ENCODE assay signal across 9 cellular contexts in genomic region chr2:20052229-20052871, GRCh38. TPM values are rescaled to one million over a fixed set of nuclear protein-coding genes. Genes with fewer than 3 reads are reported as not detected.
DNase-seq lines count a peak whose midpoint lies in the region; ATAC-seq, FAIRE-seq and TF ChIP-seq lines count a peak whose summit lies in the region.
"Had no signal": no experiment of that assay in that cellular context is flagged by ENCODE, and none has a peak within 500 bp of the region (broad histone marks: within the 10 kb centered on the region; RNA-seq: fewer than 3 reads in every experiment).

No MANE protein-coding gene starts in this region.

- H3K36me3 ChIP-seq in kidney (ENCODE audit: control insufficient read depth in 1 of 2, insufficient read depth in 2 of 2, low read length in 2 of 2) = no peaks in the 10 kb centered on the region

- peaks cover 18% of the 10 kb centered on the region for H3K4me1 Mint-ChIP-seq in type B pancreatic cell (ENCODE audit: unreplicated experiment)

- no peaks in the 10 kb centered on the region for H3K9me3 ChIP-seq in kidney (ENCODE audit: control insufficient read depth in 1 of 2, low read length in 2 of 2)

- DNase-seq in NCI-H2227 treated with DMSO at 0.1 percent for 48 hours (lab: John Stamatoyannopoulos, UW) (peak; percentile 52), NCI-H2227 (lab: John Stamatoyannopoulos, UW; ENCODE audit: unreplicated experiment) (no peak), SW480 (ENCODE audit: low spot score) (peak; percentile 80), kidney (no peak), type B pancreatic cell (ENCODE audit: extremely low spot score, unreplicated experiment) (no peak), hepatic stellate cell (ENCODE audit: low spot score) (no peak)

- no peak overlapping the region for H3K27ac Mint-ChIP-seq in type B pancreatic cell
- H3K27ac Mint-ChIP-seq: memory B cell had no signal

- H3K9ac ChIP-seq in kidney (ENCODE audit: low read length in 2 of 2) = peak overlapping the region; percentile 95 to 98

- no peak for FAIRE-seq in kidney (lab: Jason Lieb, UNC)

- no peaks in the 10 kb centered on the region for H3K36me3 Mint-ChIP-seq in type B pancreatic cell
- H3K36me3 Mint-ChIP-seq: memory B cell had no signal

- no peaks in the 10 kb centered on the region for H3K27me3 Mint-ChIP-seq in type B pancreatic cell

- intact Hi-C loops in kidney (cut with DNase I) = no loop called here

- TF ChIP-seq CTCF in kidney (IDR thresholded peaks at IDR 0.05; ENCODE audit: borderline replicate concordance, extremely low read depth, insufficient read depth) (no peak), type B pancreatic cell (conservative IDR thresholded peaks at IDR 0.05) (peak; percentile 25)

- peak overlapping the region; percentile 99 to 100 for H3K27ac ChIP-seq in kidney (ENCODE audit: low read depth in 2 of 2, low read length in 2 of 2)

- no peak overlapping the region for H3K4me3 Mint-ChIP-seq in type B pancreatic cell
- H3K4me3 Mint-ChIP-seq: memory B cell had no signal

- peaks cover 4 to 7% of the 10 kb centered on the region in 2 donors for H3K4me1 ChIP-seq in kidney (ENCODE audit: control insufficient read depth in 1 of 2, insufficient read depth in 1 of 2, low read depth in 1 of 2, low read length in 2 of 2)

- H3K9me3 Mint-ChIP-seq in type B pancreatic cell = no peaks in the 10 kb centered on the region
- H3K9me3 Mint-ChIP-seq: memory B cell had no signal

- ATAC-seq in HG02798 (IDR thresholded peaks at IDR 0.05; ENCODE audit: poor library complexity, unreplicated experiment) = no peak
- no peak for ATAC-seq in HG03565 (IDR thresholded peaks at IDR 0.05; ENCODE audit: unreplicated experiment)

- peak overlapping the region; percentile 93 to 100 for H3K4me3 ChIP-seq in kidney (ENCODE audit: low read length in 2 of 2)

RNA-seq across cellular contexts. Expression of gene LAPTM4A, which starts 0.9 kb away (rescaled TPM):
- total RNA-seq in kidney = 330 TPM
- polyA plus RNA-seq in kidney (ENCODE audit: insufficient read depth, low read depth, low replicate concordance) = 365 TPM
- 196 and 229 TPM in 2 replicates for total RNA-seq in type B pancreatic cell (ENCODE audit: low replicate concordance)

RNA-seq across cellular contexts. Expression of gene MATN3, which starts 39.9 kb away (rescaled TPM):
- total RNA-seq in kidney (5.0 TPM), type B pancreatic cell (ENCODE audit: low replicate concordance) (0.45 and 3.0 TPM in 2 replicates)
- 2.3 TPM for polyA plus RNA-seq in kidney (ENCODE audit: insufficient read depth, low read depth, low replicate concordance)

Comparison
In these comparisons a context has a peak if more than half of its experiments do, and no peak if none do; other contexts are left out.
1. DNase-seq: peak in NCI-H2227 treated with DMSO at 0.1 percent for 48 hours (single experiment) and SW480 (single experiment); none in NCI-H2227 (single experiment), kidney (single experiment), type B pancreatic cell (single experiment) and hepatic stellate cell (single experiment).